8 cellular contexts compared by ENCODE assay signal in the genomic region with DNA sequence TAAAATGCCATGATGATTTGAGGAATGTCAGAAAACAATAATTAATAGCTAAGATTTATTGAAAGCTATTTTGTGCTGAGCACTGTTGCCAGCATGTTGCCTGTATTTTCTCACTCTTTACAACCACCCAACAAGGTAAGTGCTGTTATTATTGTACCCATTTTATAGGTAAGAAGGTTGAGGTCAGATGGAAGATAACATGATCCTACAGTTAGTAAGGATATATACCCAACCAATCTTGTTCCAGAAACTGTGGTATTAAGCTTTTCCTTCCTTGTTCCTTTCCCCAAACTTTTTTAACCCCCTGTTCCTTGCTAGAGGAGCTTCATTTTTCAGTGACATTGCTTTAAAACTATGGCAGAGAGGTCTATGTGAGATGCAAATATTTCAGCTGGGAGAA.
"Had no signal": no experiment of that assay in that cellular context is flagged by ENCODE, and none has a peak within 500 bp of the region (broad histone marks: within the 10 kb centered on the region; RNA-seq: fewer than 3 reads in every experiment).

No MANE protein-coding gene starts in this region.

- H3K4me3 ChIP-seq: GM12878 had no signal

- FAIRE-seq: G401.6, GM12878, GM12891, GM12892, GM18507, GM19239 had no signal

- ATAC-seq: GM12878 had no signal

- DNase-seq: GDM1, GF-D8 had no signal
